ENCODE assay signal across 8 cellular contexts in genomic region chr18:10560457-10561045, GRCh38. TPM values are rescaled to one million over a fixed set of nuclear protein-coding genes. Genes with fewer than 3 reads are reported as not detected.
DNase-seq lines count a peak whose midpoint lies in the region; ATAC-seq, FAIRE-seq and TF ChIP-seq lines count a peak whose summit lies in the region.

No MANE protein-coding gene starts in this region.

- H3K9ac ChIP-seq in kidney (ENCODE audit: low read length in 2 of 2): peak overlapping the region; percentile 39 to 71

- H3K27ac ChIP-seq in HEK293 (ENCODE audit: extremely low read depth, low read depth, low read length) (no peak overlapping the region), WERI-Rb-1 (no peak overlapping the region), caudate nucleus (ENCODE audit: low read depth, low read length) (no peak overlapping the region), kidney (ENCODE audit: low read depth in 2 of 2, low read length in 2 of 2) (peak overlapping the region; percentile 3 to 34)

- DNase-seq in DMS79 treated with DMSO at 0.1 percent for 48 hours (lab: John Stamatoyannopoulos, UW): peak; percentile 10
- DNase-seq in NCI-H1694 treated with DMSO at 0.1 percent for 48 hours (lab: John Stamatoyannopoulos, UW): peak; percentile 26
- peak; percentile 70 for DNase-seq in WERI-Rb-1
- peak in 56 of 61 donors; percentile 4 to 86 (median 46) for DNase-seq in caudate nucleus (lab: John Stamatoyannopoulos, UW)
- no peak for DNase-seq in kidney
- DNase-seq in stimulated activated CD4-positive, alpha-beta T cell treated with anti-CD3 and anti-CD28 coated beads, Interleukin-12 subunit alpha, Interleukin-12 subunit beta, amount 100 ng/mL, for 4 hours: peak; percentile 56

- CTCF ChIA-PET in HEK293 (lab: Yijun Ruan, JAX): interaction anchor here (0.5 to 3.9 kb wide), 24 partner anchors 9 to 993 kb away, joined by 3 to 27 read pairs (median 4); no protein-coding TSS in a partner anchor

- no peak overlapping the region for H3K4me3 ChIP-seq in HEK293 (ENCODE audit: low read depth, low read length)
- peak overlapping the region; percentile 43 for H3K4me3 ChIP-seq in WERI-Rb-1 (ENCODE audit: low read depth, low read length)
- H3K4me3 ChIP-seq in kidney (ENCODE audit: low read length in 2 of 2): peak overlapping the region; percentile 39 to 56

- POLR2A ChIA-PET in HEK293 (lab: Yijun Ruan, JAX): no interaction called here

- no peaks in the 10 kb centered on the region for H3K27me3 ChIP-seq in WERI-Rb-1 (ENCODE audit: insufficient read depth, low read depth, severe bottlenecking)

- FAIRE-seq in kidney (lab: Jason Lieb, UNC): no peak

- ATAC-seq in GM18870 (IDR thresholded peaks at IDR 0.05; ENCODE audit: unreplicated experiment): no peak

- TF ChIP-seq CTCF in HEK293 (tag by site-specific recombination; IDR thresholded peaks at IDR 0.05) (peak; percentile 56), WERI-Rb-1 (IDR thresholded peaks at IDR 0.05; ENCODE audit: low read depth, low read length) (peak; percentile 68), kidney (IDR thresholded peaks at IDR 0.05; ENCODE audit: borderline replicate concordance, extremely low read depth, insufficient read depth) (peak; percentile 75)

- H3K4me1 ChIP-seq in HEK293 (ENCODE audit: control insufficient read depth, insufficient read depth, low read length) (no peaks in the 10 kb centered on the region), kidney (ENCODE audit: control insufficient read depth in 1 of 2, insufficient read depth in 1 of 2, low read depth in 1 of 2, low read length in 2 of 2) (peaks cover 5 to 10% of the 10 kb centered on the region in 2 donors)

- H3K36me3 ChIP-seq in HEK293 (ENCODE audit: control insufficient read depth in 2 of 2, insufficient read depth in 1 of 2, low read length in 2 of 2): peaks cover 0 to 26% of the 10 kb centered on the region in 2 experiments; a peak in 2 of 3 replicates
- peaks cover 2% of the 10 kb centered on the region; the same call in 1 of the 2 replicates for H3K36me3 ChIP-seq in WERI-Rb-1
- peaks cover 8% of the 10 kb centered on the region in 2 donors for H3K36me3 ChIP-seq in kidney (ENCODE audit: control insufficient read depth in 1 of 2, insufficient read depth in 2 of 2, low read length in 2 of 2)

- no peaks in the 10 kb centered on the region for H3K9me3 ChIP-seq in HEK293 (ENCODE audit: control insufficient read depth, insufficient read depth, low read depth, low read length)
- no peaks in the 10 kb centered on the region for H3K9me3 ChIP-seq in WERI-Rb-1 (ENCODE audit: severe bottlenecking)
- no peaks in the 10 kb centered on the region for H3K9me3 ChIP-seq in kidney (ENCODE audit: control insufficient read depth in 1 of 2, low read length in 2 of 2)

- intact Hi-C loops in kidney (cut with DNase I): no loop called here

TF ChIP-seq in HEK293, 187 proteins besides CTCF, POLR2A, EP300 and RAD21:
- TF ChIP-seq ZNF335 (tag by site-specific recombination; conservative IDR thresholded peaks at IDR 0.05): 0 out of 2 replicates have a peak, but pooled peaks have one; percentile 17
- TF ChIP-seq ZNF514 (tag by site-specific recombination; IDR thresholded peaks at IDR 0.05): no peak
- no peak for TF ChIP-seq ZNF623 (tag by site-specific recombination; IDR thresholded peaks at IDR 0.05)
- peak; percentile 39 for TF ChIP-seq ZNF654 (tag by site-specific recombination; IDR thresholded peaks at IDR 0.05; ENCODE audit: low read depth)
- no peak for TF ChIP-seq ZNF184 (tag by site-specific recombination; IDR thresholded peaks at IDR 0.05)
- TF ChIP-seq ZNF843 (tag by site-specific recombination; IDR thresholded peaks at IDR 0.05): 0 out of 2 replicates have a peak, but pooled peaks have one; percentile 16
TF ChIP-seq in HEK293: peak in this region for 3.

RNA-seq across cellular contexts. Expression of gene NAPG, which starts 34.7 kb away (rescaled TPM):
- 39.4 TPM for total RNA-seq in kidney
- polyA plus RNA-seq in kidney (ENCODE audit: insufficient read depth, low read depth, low replicate concordance): 15.0 TPM

Comparison
In these comparisons a context has a peak if more than half of its experiments do, and no peak if none do; other contexts are left out.
1. H3K27ac ChIP-seq: peak in kidney (2 of 2); none in HEK293 (single experiment), WERI-Rb-1 (single experiment) and caudate nucleus (single experiment).
2. Peak in every context shown above with its lines, with median percentiles within 50 percentile points of each other: CTCF ChIP-seq.